ENCODE assay signal across 17 cellular contexts in the genomic region with DNA sequence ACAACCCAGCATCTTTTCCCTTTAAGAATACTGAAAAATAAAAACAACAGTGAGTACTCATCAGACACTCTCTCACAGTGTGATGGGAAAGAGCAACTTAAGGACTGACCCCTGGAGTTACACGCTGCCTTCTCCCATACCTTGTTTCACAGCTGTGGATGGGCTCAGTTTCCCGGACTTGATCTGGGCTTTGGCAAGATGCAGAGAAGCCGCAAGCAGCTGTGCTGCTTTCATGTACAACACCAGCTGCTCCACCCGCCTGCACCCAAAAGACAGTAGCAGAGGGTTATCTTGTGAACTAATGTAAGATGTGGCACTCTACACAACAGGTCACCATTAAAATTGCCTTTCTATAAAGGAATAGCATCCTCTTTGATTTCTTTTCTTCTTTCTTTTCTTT. TPM values are rescaled to one million over a fixed set of nuclear protein-coding genes. Genes with fewer than 3 reads are reported as not detected.
DNase-seq lines count a peak whose midpoint lies in the region; ATAC-seq and TF ChIP-seq lines count a peak whose summit lies in the region.
"Had no signal": no experiment of that assay in that cellular context is flagged by ENCODE, and none has a peak within 500 bp of the region (broad histone marks: within the 10 kb centered on the region; RNA-seq: fewer than 3 reads in every experiment).

No MANE protein-coding gene starts in this region.

- no peak for ATAC-seq in CD4-positive, CD25-positive, alpha-beta regulatory T cell (ENCODE audit: low read depth in 2 of 2)
- ATAC-seq in effector memory CD8-positive, alpha-beta T cell (replicated peaks): no peak
- ATAC-seq: CD8-positive, alpha-beta T cell; GM12878 had no signal

- no peak overlapping the region for H3K27ac ChIP-seq in CD4-positive, CD25-positive, alpha-beta regulatory T cell (ENCODE audit: insufficient read depth, low read length, poor library complexity, severe bottlenecking)
- H3K27ac ChIP-seq: GM23248 had no signal

- H3K4me1 ChIP-seq in CD4-positive, CD25-positive, alpha-beta regulatory T cell (ENCODE audit: control insufficient read depth, insufficient read depth, low read length, poor library complexity, severe bottlenecking): no peaks in the 10 kb centered on the region
- H3K4me1 ChIP-seq: Caco-2 had no signal

- peak overlapping the region; percentile 59 to 90 (median 61) for H3K27ac Mint-ChIP-seq in CD4-positive, CD25-positive, alpha-beta regulatory T cell
- H3K27ac Mint-ChIP-seq in effector memory CD8-positive, alpha-beta T cell: peak overlapping the region; percentile 17 to 33
- no peak overlapping the region for H3K27ac Mint-ChIP-seq in MCF 10A (ENCODE audit: low read depth, unreplicated experiment)
- H3K27ac Mint-ChIP-seq: CD8-positive, alpha-beta T cell had no signal

- no peak overlapping the region for H3K4me3 Mint-ChIP-seq in CD4-positive, CD25-positive, alpha-beta regulatory T cell
- no peak overlapping the region for H3K4me3 Mint-ChIP-seq in effector memory CD8-positive, alpha-beta T cell
- H3K4me3 Mint-ChIP-seq in MCF 10A (ENCODE audit: unreplicated experiment): no peak overlapping the region
- H3K4me3 Mint-ChIP-seq: CD8-positive, alpha-beta T cell had no signal

- H3K9me3 ChIP-seq in CD4-positive, CD25-positive, alpha-beta regulatory T cell (ENCODE audit: control insufficient read depth in 2 of 2, low read length in 2 of 2): no peaks in the 10 kb centered on the region
- H3K9me3 ChIP-seq: Caco-2 had no signal

- H3K36me3 Mint-ChIP-seq in CD4-positive, CD25-positive, alpha-beta regulatory T cell: peaks cover 20% of the 10 kb centered on the region
- peaks cover 34% of the 10 kb centered on the region for H3K36me3 Mint-ChIP-seq in effector memory CD8-positive, alpha-beta T cell (ENCODE audit: insufficient read depth)
- H3K36me3 Mint-ChIP-seq in MCF 10A (ENCODE audit: insufficient read depth, unreplicated experiment): peaks cover 39% of the 10 kb centered on the region

- H3K27me3 Mint-ChIP-seq in CD4-positive, CD25-positive, alpha-beta regulatory T cell: no peaks in the 10 kb centered on the region
- no peaks in the 10 kb centered on the region for H3K27me3 Mint-ChIP-seq in effector memory CD8-positive, alpha-beta T cell
- H3K27me3 Mint-ChIP-seq in MCF 10A (ENCODE audit: insufficient read depth, unreplicated experiment): no peaks in the 10 kb centered on the region

- no peak overlapping the region for H3K4me3 ChIP-seq in CD4-positive, CD25-positive, alpha-beta regulatory T cell (ENCODE audit: low read depth, low read length)
- H3K4me3 ChIP-seq in skeletal muscle cell (ENCODE audit: low read depth, low read length): no peak overlapping the region
- H3K4me3 ChIP-seq: GM12878, GM23248 had no signal

- intact Hi-C loops in MCF 10A (cut with micrococcal nuclease): no loop called here

- no peak for TF ChIP-seq CTCF in MCF 10A (IDR thresholded peaks at IDR 0.05; ENCODE audit: unreplicated experiment)

- DNase-seq in CD4-positive, CD25-positive, alpha-beta regulatory T cell: no peak
- DNase-seq in LHCN-M2 (ENCODE audit: low read depth) (peak; percentile 9), skeletal muscle cell (ENCODE audit: low read depth) (peak; percentile 9), SHP77 (lab: John Stamatoyannopoulos, UW) (no peak), MCF 10A (ENCODE audit: unreplicated experiment) (no peak), mesenteric fat pad (ENCODE audit: low spot score) (no peak)
- no peak for DNase-seq in effector memory CD8-positive, alpha-beta T cell
- DNase-seq: C1 segment of cervical spinal cord; Caco-2; CD8-positive, alpha-beta T cell; DMS153; DND-41; GM23248; H7; HCEC 1CT had no signal

- peaks cover 6% of the 10 kb centered on the region for H3K36me3 ChIP-seq in CD4-positive, CD25-positive, alpha-beta regulatory T cell (ENCODE audit: control insufficient read depth, insufficient read depth, low read length)

- POLR2A ChIA-PET in MCF 10A (lab: Yijun Ruan, JAX): interaction anchor here (0.7 kb wide), 1 partner anchor 61 kb away, joined by 4 read pairs; no protein-coding TSS in a partner anchor

- H3K4me1 Mint-ChIP-seq in CD4-positive, CD25-positive, alpha-beta regulatory T cell: peaks cover 6 to 12% (median 8%) of the 10 kb centered on the region in 4 donors
- H3K4me1 Mint-ChIP-seq in effector memory CD8-positive, alpha-beta T cell (ENCODE audit: low read depth in 2 of 2): no peaks in the 10 kb centered on the region
- H3K4me1 Mint-ChIP-seq in MCF 10A (ENCODE audit: insufficient read depth, unreplicated experiment): no peaks in the 10 kb centered on the region

- H3K9me3 Mint-ChIP-seq in CD4-positive, CD25-positive, alpha-beta regulatory T cell: no peaks in the 10 kb centered on the region
- H3K9me3 Mint-ChIP-seq in effector memory CD8-positive, alpha-beta T cell: no peaks in the 10 kb centered on the region
- no peaks in the 10 kb centered on the region for H3K9me3 Mint-ChIP-seq in MCF 10A (ENCODE audit: unreplicated experiment)
- H3K9me3 Mint-ChIP-seq: CD8-positive, alpha-beta T cell had no signal

- CTCF ChIA-PET in MCF 10A (lab: Yijun Ruan, JAX): interaction anchor here (0.6 to 8.3 kb wide), 4 partner anchors 14 to 267 kb away, joined by 3 to 39 read pairs (median 3); no protein-coding TSS in a partner anchor

- no peaks in the 10 kb centered on the region for H3K27me3 ChIP-seq in CD4-positive, CD25-positive, alpha-beta regulatory T cell (ENCODE audit: control insufficient read depth, insufficient read depth, low read length)

- BruUV-seq in MCF 10A (replicated peaks; lab: Mats Ljungman, UMichigan): no TSS peak

RNA-seq across cellular contexts. Expression of gene ALDH3A1, which starts 32.7 kb away (rescaled TPM):
- not detected for total RNA-seq in CD4-positive, CD25-positive, alpha-beta regulatory T cell
- polyA plus RNA-seq in CD4-positive, CD25-positive, alpha-beta regulatory T cell: under 1 TPM in 1 of 4 donors, not detected in 3; 0.14 TPM
- total RNA-seq in LHCN-M2 (2014; rRNA removed) (not detected in 2 replicates), MCF 10A (2022) (4.9 and 13.4 TPM in 2 replicates), mesenteric fat pad (1.3 TPM)
- polyA plus RNA-seq in LHCN-M2 (2012): 0.10 TPM
- total RNA-seq: A673; CD8-positive, alpha-beta T cell; GM12878 had no signal

Comparison
In these comparisons a context has a peak if more than half of its experiments do, and no peak if none do; other contexts are left out.
1. DNase-seq: peak in LHCN-M2 (single experiment) and skeletal muscle cell (single experiment); none in CD4-positive, CD25-positive, alpha-beta regulatory T cell (0 of 3), effector memory CD8-positive, alpha-beta T cell (0 of 3), SHP77 (0 of 2), MCF 10A (single experiment) and mesenteric fat pad (single experiment).